Comparison of ENCODE assay signal across 8 cellular contexts in the genomic region with DNA sequence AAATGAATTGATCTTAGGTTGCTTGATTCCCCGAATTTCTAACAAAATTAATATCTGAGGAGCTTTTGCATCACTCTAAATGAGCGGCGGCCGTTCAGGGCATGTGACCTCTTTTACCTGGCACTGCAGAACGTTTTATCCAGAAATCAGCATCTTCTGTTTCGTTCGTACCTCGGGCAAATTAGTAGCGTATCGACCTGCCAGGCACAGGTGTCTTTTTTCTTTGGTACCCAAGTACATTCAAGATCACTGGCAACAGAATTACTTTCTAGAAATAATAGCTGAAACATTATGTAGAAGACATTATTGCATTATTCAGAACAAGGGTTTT. TPM values are rescaled to one million over a fixed set of nuclear protein-coding genes. Genes with fewer than 3 reads are reported as not detected.
DNase-seq lines count a peak whose midpoint lies in the region; ATAC-seq and TF ChIP-seq lines count a peak whose summit lies in the region.

No MANE protein-coding gene starts in this region.

- no peaks in the 10 kb centered on the region for H3K9me3 ChIP-seq in suprapubic skin

- WGBS in suprapubic skin: 16% methylated on average over 10 of the region's 10 CpGs

- no peak for TF ChIP-seq EP300 in suprapubic skin (IDR thresholded peaks at IDR 0.05)

- ATAC-seq in activated T-helper 17 cell treated with anti-CD3 and anti-CD28 coated beads, Interleukin-2, amount 50 U/mL, for 72 hours (replicated peaks): no peak
- ATAC-seq in GM18870 (IDR thresholded peaks at IDR 0.05; ENCODE audit: unreplicated experiment): no peak

- H3K4me1 Mint-ChIP-seq in activated CD4-positive, alpha-beta T cell treated with anti-CD3 and anti-CD28 coated beads, Interleukin-2, amount 10 ng/mL, durations not matched to agents 24 days and 14 days: peaks cover 67% of the 10 kb centered on the region
- peaks cover 49% of the 10 kb centered on the region for H3K4me1 Mint-ChIP-seq in activated T-helper 17 cell treated with anti-CD3 and anti-CD28 coated beads, Interleukin-2, amount 50 U/mL, for 72 hours
- H3K4me1 Mint-ChIP-seq in immature natural killer cell: peaks cover 33 to 67% of the 10 kb centered on the region in 2 donors

- no peaks in the 10 kb centered on the region for H3K36me3 ChIP-seq in suprapubic skin

- no peak for TF ChIP-seq CTCF in suprapubic skin (IDR thresholded peaks at IDR 0.05)

- H3K27me3 Mint-ChIP-seq in activated CD4-positive, alpha-beta T cell treated with anti-CD3 and anti-CD28 coated beads, Interleukin-2, amount 10 ng/mL, durations not matched to agents 24 days and 14 days: no peaks in the 10 kb centered on the region
- no peaks in the 10 kb centered on the region for H3K27me3 Mint-ChIP-seq in activated T-helper 17 cell treated with anti-CD3 and anti-CD28 coated beads, Interleukin-2, amount 50 U/mL, for 72 hours
- peaks cover 4 to 8% (median 7%) of the 10 kb centered on the region in 3 donors for H3K27me3 Mint-ChIP-seq in immature natural killer cell (ENCODE audit: low read depth in 3 of 3)

- TF ChIP-seq POLR2A in suprapubic skin (IDR thresholded peaks at IDR 0.05): no peak

- intact Hi-C loops in activated CD4-positive, alpha-beta T cell treated with anti-CD3 and anti-CD28 coated beads, Interleukin-2, amount 10 ng/mL, durations not matched to agents 24 days and 14 days (cut with micrococcal nuclease): loop anchor here (1.0 to 10.0 kb wide), 3 partner anchors 47 to 119 kb away; a partner anchor contains a TSS

- peak overlapping the region; percentile 93 for H3K4me3 Mint-ChIP-seq in activated CD4-positive, alpha-beta T cell treated with anti-CD3 and anti-CD28 coated beads, Interleukin-2, amount 10 ng/mL, durations not matched to agents 24 days and 14 days
- H3K4me3 Mint-ChIP-seq in activated T-helper 17 cell treated with anti-CD3 and anti-CD28 coated beads, Interleukin-2, amount 50 U/mL, for 72 hours: peak overlapping the region; percentile 90
- H3K4me3 Mint-ChIP-seq in immature natural killer cell: peak overlapping the region; percentile 87 to 93 (median 90)

- no peaks in the 10 kb centered on the region for H3K9me3 Mint-ChIP-seq in activated CD4-positive, alpha-beta T cell treated with anti-CD3 and anti-CD28 coated beads, Interleukin-2, amount 10 ng/mL, durations not matched to agents 24 days and 14 days
- no peaks in the 10 kb centered on the region for H3K9me3 Mint-ChIP-seq in activated T-helper 17 cell treated with anti-CD3 and anti-CD28 coated beads, Interleukin-2, amount 50 U/mL, for 72 hours
- H3K9me3 Mint-ChIP-seq in immature natural killer cell: no peaks in the 10 kb centered on the region

- H3K4me1 ChIP-seq in suprapubic skin: peaks cover 30% of the 10 kb centered on the region

- peak overlapping the region; percentile 89 for H3K27ac ChIP-seq in suprapubic skin

- no peaks in the 10 kb centered on the region for H3K27me3 ChIP-seq in suprapubic skin

- peak overlapping the region; percentile 97 for H3K4me3 ChIP-seq in suprapubic skin

- peak overlapping the region; percentile 90 for H3K27ac Mint-ChIP-seq in activated CD4-positive, alpha-beta T cell treated with anti-CD3 and anti-CD28 coated beads, Interleukin-2, amount 10 ng/mL, durations not matched to agents 24 days and 14 days
- peak overlapping the region; percentile 91 for H3K27ac Mint-ChIP-seq in activated T-helper 17 cell treated with anti-CD3 and anti-CD28 coated beads, Interleukin-2, amount 50 U/mL, for 72 hours
- H3K27ac Mint-ChIP-seq in immature natural killer cell: peak overlapping the region; percentile 63 to 91 (median 82)

- peaks cover 28% of the 10 kb centered on the region for H3K36me3 Mint-ChIP-seq in activated CD4-positive, alpha-beta T cell treated with anti-CD3 and anti-CD28 coated beads, Interleukin-2, amount 10 ng/mL, durations not matched to agents 24 days and 14 days (ENCODE audit: low read depth)
- no peaks in the 10 kb centered on the region for H3K36me3 Mint-ChIP-seq in activated T-helper 17 cell treated with anti-CD3 and anti-CD28 coated beads, Interleukin-2, amount 50 U/mL, for 72 hours (ENCODE audit: low read depth)
- no peaks in the 10 kb centered on the region for H3K36me3 Mint-ChIP-seq in immature natural killer cell

- DNase-seq in activated CD4-positive, alpha-beta T cell treated with anti-CD3 and anti-CD28 coated beads, Interleukin-2, amount 10 ng/mL, durations not matched to agents 24 days and 14 days: no peak
- DNase-seq in activated CD4-positive, alpha-beta T cell treated with anti-CD3 and anti-CD28 coated beads for 1 hour: no peak
- DNase-seq in immature natural killer cell (no peak), suprapubic skin (ENCODE audit: low spot score in 2 of 2) (no peak), D341Med (ENCODE audit: low spot score) (no peak)
- DNase-seq in effector CD4-positive, alpha-beta T cell: no peak

RNA-seq across cellular contexts. Expression of a gene that starts 0.9 kb away (rescaled TPM):
- 39.5 and 42.7 TPM in 2 replicates for total RNA-seq in activated CD4-positive, alpha-beta T cell treated with anti-CD3 and anti-CD28 coated beads, Interleukin-2, amount 10 ng/mL, durations not matched to agents 24 days and 14 days
- total RNA-seq in activated T-helper 17 cell treated with anti-CD3 and anti-CD28 coated beads, Interleukin-2, amount 50 U/mL, for 72 hours: 10 to 100 TPM; 25.4 to 27.3 TPM
- polyA plus RNA-seq in immature natural killer cell: 1 to 10 TPM; 2.6 to 4.0 (median 3.5) TPM
- total RNA-seq in suprapubic skin: 10 to 100 TPM; 12.5 to 16.4 (median 14.1) TPM
